11 cellular contexts compared by ENCODE assay signal in the genomic region with DNA sequence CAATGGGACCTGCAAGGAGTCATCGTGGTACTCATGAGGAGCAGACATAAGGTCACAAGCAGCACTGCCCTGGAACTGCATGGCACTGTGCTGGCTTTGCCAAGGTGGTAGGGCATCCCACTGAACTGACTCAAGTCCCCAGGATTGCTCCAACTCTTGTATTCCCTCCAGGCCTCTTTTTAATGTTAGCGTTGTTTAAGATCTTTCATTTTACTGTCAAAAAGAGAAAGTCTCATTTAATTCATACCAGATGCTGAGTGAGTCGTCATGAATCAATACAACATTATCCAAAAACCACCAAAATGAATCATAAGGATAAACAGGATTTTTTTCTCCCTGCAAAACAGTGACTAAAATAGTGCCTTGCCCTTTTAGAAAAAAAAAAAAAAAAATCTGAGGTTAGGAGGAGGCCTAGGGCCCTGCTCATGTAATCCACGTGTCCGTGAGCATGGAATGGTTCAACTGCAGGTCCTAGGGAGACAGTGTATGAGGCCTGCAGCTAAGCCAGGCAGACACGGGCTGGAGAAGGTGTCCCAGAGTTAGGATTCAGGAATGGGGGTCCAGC. TPM values are rescaled to one million over a fixed set of nuclear protein-coding genes. Genes with fewer than 3 reads are reported as not detected.
DNase-seq lines count a peak whose midpoint lies in the region; ATAC-seq, FAIRE-seq and TF ChIP-seq lines count a peak whose summit lies in the region.
"Had no signal": no experiment of that assay in that cellular context is flagged by ENCODE, and none has a peak within 500 bp of the region (broad histone marks: within the 10 kb centered on the region; RNA-seq: fewer than 3 reads in every experiment).

No MANE protein-coding gene starts in this region.

- H3K9me3 Mint-ChIP-seq in activated CD4-positive, alpha-beta T cell treated with anti-CD3 and anti-CD28 coated beads for 36 hours (ENCODE audit: low read depth) = no peaks in the 10 kb centered on the region
- H3K9me3 Mint-ChIP-seq in activated naive CD8-positive, alpha-beta T cell treated with anti-CD3 and anti-CD28 coated beads, Interleukin-2, amount 50 U/mL, for 24 hours = peaks cover 4% of the 10 kb centered on the region

- intact Hi-C loops in activated CD4-positive, alpha-beta T cell treated with anti-CD3 and anti-CD28 coated beads for 36 hours (cut with DNase I, micrococcal nuclease) = loop anchor here (1.0 kb wide), 2 partner anchors 20 to 32 kb away; no protein-coding TSS in a partner anchor
- intact Hi-C loops in testis (cut with DNase I; ENCODE audit: low total_unique reads) = no loop called here

- ATAC-seq in activated CD4-positive, alpha-beta T cell treated with anti-CD3 and anti-CD28 coated beads for 36 hours = peak; percentile 59
- peak; percentile 63 for ATAC-seq in activated naive CD8-positive, alpha-beta T cell treated with anti-CD3 and anti-CD28 coated beads, Interleukin-2, amount 50 U/mL, for 24 hours

- peaks cover 5% of the 10 kb centered on the region for H3K27me3 Mint-ChIP-seq in activated CD4-positive, alpha-beta T cell treated with anti-CD3 and anti-CD28 coated beads for 36 hours
- no peaks in the 10 kb centered on the region for H3K27me3 Mint-ChIP-seq in activated naive CD8-positive, alpha-beta T cell treated with anti-CD3 and anti-CD28 coated beads, Interleukin-2, amount 50 U/mL, for 24 hours

- no peak overlapping the region for H3K4me3 ChIP-seq in subcutaneous abdominal adipose tissue (ENCODE audit: low read depth in 1 of 5, low read length in 5 of 5)
- H3K4me3 ChIP-seq in testis = no peak overlapping the region

- WGBS in testis, 2 donors = 72 to 77% methylated on average over 6 of the region's 6 CpGs

- no peak for FAIRE-seq in GM19239 (lab: Jason Lieb, UNC)
- FAIRE-seq: A204.1, colon, GM18507 had no signal

- no peaks in the 10 kb centered on the region for H3K36me3 Mint-ChIP-seq in activated CD4-positive, alpha-beta T cell treated with anti-CD3 and anti-CD28 coated beads for 36 hours (ENCODE audit: low read depth)
- no peaks in the 10 kb centered on the region for H3K36me3 Mint-ChIP-seq in activated naive CD8-positive, alpha-beta T cell treated with anti-CD3 and anti-CD28 coated beads, Interleukin-2, amount 50 U/mL, for 24 hours (ENCODE audit: low read depth)

- H3K4me1 ChIP-seq in subcutaneous abdominal adipose tissue (ENCODE audit: control insufficient read depth in 5 of 5, insufficient read depth in 5 of 5, low read length in 5 of 5) (peaks cover 0 to 19% (median 4%) of the 10 kb centered on the region in 5 donors), testis (no peaks in the 10 kb centered on the region)

- peaks cover 46% of the 10 kb centered on the region for H3K4me1 Mint-ChIP-seq in activated CD4-positive, alpha-beta T cell treated with anti-CD3 and anti-CD28 coated beads for 36 hours
- peaks cover 44% of the 10 kb centered on the region for H3K4me1 Mint-ChIP-seq in activated naive CD8-positive, alpha-beta T cell treated with anti-CD3 and anti-CD28 coated beads, Interleukin-2, amount 50 U/mL, for 24 hours

- peak overlapping the region in 1 of 5 donors; percentile 41 for H3K9ac ChIP-seq in subcutaneous abdominal adipose tissue (ENCODE audit: low read length in 5 of 5)

- POLR2A ChIA-PET in activated CD4-positive, alpha-beta T cell treated with anti-CD3 and anti-CD28 coated beads for 36 hours (lab: Charles Lee) = no interaction called here

- H3K27ac ChIP-seq in subcutaneous abdominal adipose tissue (ENCODE audit: low read depth, low read length) (peak overlapping the region; percentile 63), testis (no peak overlapping the region)

- no peak overlapping the region for H3K27ac Mint-ChIP-seq in activated CD4-positive, alpha-beta T cell treated with anti-CD3 and anti-CD28 coated beads for 36 hours
- H3K27ac Mint-ChIP-seq in activated naive CD8-positive, alpha-beta T cell treated with anti-CD3 and anti-CD28 coated beads, Interleukin-2, amount 50 U/mL, for 24 hours = no peak overlapping the region

- no peak for DNase-seq in activated CD4-positive, alpha-beta T cell treated with anti-CD3 and anti-CD28 coated beads for 36 hours
- no peak for DNase-seq in activated CD4-positive, alpha-beta T cell treated with anti-CD3 and anti-CD28 coated beads for 4 hours
- DNase-seq in activated naive CD8-positive, alpha-beta T cell treated with anti-CD3 and anti-CD28 coated beads, Interleukin-2, amount 50 U/mL, for 24 hours = no peak
- peak; percentile 43 for DNase-seq in glomerular visceral epithelial cell (ENCODE audit: extremely low spot score)
- no peak for DNase-seq in GM19239 (ENCODE audit: insufficient read length, low spot score)
- no peak for DNase-seq in testis
- DNase-seq in NAMALWA (ENCODE audit: low spot score) = no peak

- no peaks in the 10 kb centered on the region for H3K36me3 ChIP-seq in subcutaneous abdominal adipose tissue (ENCODE audit: control insufficient read depth in 5 of 5, insufficient read depth in 5 of 5, low read length in 5 of 5)
- no peaks in the 10 kb centered on the region for H3K36me3 ChIP-seq in testis (ENCODE audit: low read depth, missing control alignments)

- CTCF ChIA-PET in activated CD4-positive, alpha-beta T cell treated with anti-CD3 and anti-CD28 coated beads for 36 hours (lab: Charles Lee) = interaction anchor here (0.6 kb wide), 1 partner anchor 45 kb away, joined by 3 read pairs; no protein-coding TSS in a partner anchor

- H3K27me3 ChIP-seq in subcutaneous abdominal adipose tissue (ENCODE audit: control insufficient read depth in 5 of 5, insufficient read depth in 4 of 5, low read length in 5 of 5) (no peaks in the 10 kb centered on the region), testis (no peaks in the 10 kb centered on the region)

- no peak overlapping the region for H3K4me3 Mint-ChIP-seq in activated CD4-positive, alpha-beta T cell treated with anti-CD3 and anti-CD28 coated beads for 36 hours
- no peak overlapping the region for H3K4me3 Mint-ChIP-seq in activated naive CD8-positive, alpha-beta T cell treated with anti-CD3 and anti-CD28 coated beads, Interleukin-2, amount 50 U/mL, for 24 hours

- H3K9me3 ChIP-seq in subcutaneous abdominal adipose tissue (ENCODE audit: control insufficient read depth in 5 of 5, low read length in 5 of 5) (no peaks in the 10 kb centered on the region), testis (no peaks in the 10 kb centered on the region)

- TF ChIP-seq POLR2A in testis (IDR thresholded peaks at IDR 0.05) = no peak

- TF ChIP-seq CTCF in testis (IDR thresholded peaks at IDR 0.05) = no peak

RNA-seq across cellular contexts. Expression of gene BLM, which starts 36.7 kb away (rescaled TPM):
- 10 to 100 TPM; 59.5 to 73.7 TPM for total RNA-seq in activated CD4-positive, alpha-beta T cell treated with anti-CD3 and anti-CD28 coated beads for 36 hours
- total RNA-seq in testis = 1 to 10 TPM; 5.9 to 6.7 TPM
- 5.8 TPM for polyA plus RNA-seq in testis (ENCODE audit: insufficient read depth, low read depth, low replicate concordance)

Comparison
In these comparisons a context has a peak if more than half of its experiments do, and no peak if none do; other contexts are left out.
1. RNA of gene BLM, which starts 36.7 kb away (total RNA-seq): 59.5 to 73.7 TPM in activated CD4-positive, alpha-beta T cell treated with anti-CD3 and anti-CD28 coated beads for 36 hours; 5.9 to 6.7 TPM in testis; every median in the first group is over 4 times any median in the second.